Comparison of ENCODE assay signal across 8 cellular contexts in genomic region chr11:18394300-18394927, GRCh38. TPM values are rescaled to one million over a fixed set of nuclear protein-coding genes. Genes with fewer than 3 reads are reported as not detected.
DNase-seq lines count a peak whose midpoint lies in the region; ATAC-seq and TF ChIP-seq lines count a peak whose summit lies in the region.

LDHA (plus strand) TSS chr11:18394563; CDS start chr11:18396843, 2,280 bp downstream.

- peak; percentile 74 for ATAC-seq in HG02642 (IDR thresholded peaks at IDR 0.05; ENCODE audit: poor library complexity, unreplicated experiment)
- peak; percentile 86 for ATAC-seq in thoracic aorta (ENCODE audit: insufficient number of reproducible peaks, low FRiP score, low read depth)

- H3K36me3 Mint-ChIP-seq in activated naive CD8-positive, alpha-beta T cell = peaks cover 16% of the 10 kb centered on the region
- H3K36me3 Mint-ChIP-seq in glutamatergic neuron (ENCODE audit: unreplicated experiment) = no peaks in the 10 kb centered on the region
- peaks cover 11% of the 10 kb centered on the region for H3K36me3 Mint-ChIP-seq in osteocyte (ENCODE audit: unreplicated experiment)

- H3K4me1 Mint-ChIP-seq in activated naive CD8-positive, alpha-beta T cell (ENCODE audit: low read depth) = peaks cover 44% of the 10 kb centered on the region
- peaks cover 3% of the 10 kb centered on the region for H3K4me1 Mint-ChIP-seq in glutamatergic neuron (ENCODE audit: low read depth, unreplicated experiment)
- H3K4me1 Mint-ChIP-seq in osteocyte (ENCODE audit: unreplicated experiment) = peaks cover 67% of the 10 kb centered on the region

- DNase-seq in GM10266 (ENCODE audit: extremely low spot score) (peak; percentile 93), NCI-H1105 treated with DMSO at 0.1 percent for 48 hours (lab: John Stamatoyannopoulos, UW) (peak; percentile 92), SKM-1 treated with dmso at 0.1 percent for 144 hours (lab: John Stamatoyannopoulos, UW; ENCODE audit: unreplicated experiment) (peak; percentile 95), glutamatergic neuron (peak; percentile 77), osteocyte (ENCODE audit: extremely low spot score, unreplicated experiment) (peak; percentile 95), thoracic aorta (ENCODE audit: low spot score) (peak; percentile 97)

- H3K36me3 ChIP-seq in thoracic aorta = peaks cover 21% of the 10 kb centered on the region

- no peaks in the 10 kb centered on the region for H3K27me3 ChIP-seq in thoracic aorta (replicated peaks; ENCODE audit: insufficient read depth)

- peaks cover 18 to 28% of the 10 kb centered on the region in 2 donors for H3K4me1 ChIP-seq in thoracic aorta (ENCODE audit: control insufficient read depth in 1 of 2, low read depth in 2 of 2)

- no peak for TF ChIP-seq CTCF in GM10266 (IDR thresholded peaks at IDR 0.05; ENCODE audit: control insufficient read depth, insufficient read depth, low read depth, missing control alignments)
- TF ChIP-seq CTCF in glutamatergic neuron (IDR thresholded peaks at IDR 0.05; ENCODE audit: partially characterized antibody, unreplicated experiment) = no peak
- no peak for TF ChIP-seq CTCF in osteocyte (IDR thresholded peaks at IDR 0.05)
- TF ChIP-seq CTCF in thoracic aorta (IDR thresholded peaks at IDR 0.05) = no peak

- peak within 1 kb of the TSS; percentile 94 to 99 for H3K27ac ChIP-seq in thoracic aorta

- no peaks in the 10 kb centered on the region for H3K9me3 Mint-ChIP-seq in activated naive CD8-positive, alpha-beta T cell (ENCODE audit: low read depth)
- H3K9me3 Mint-ChIP-seq in glutamatergic neuron (ENCODE audit: unreplicated experiment) (peaks cover 12% of the 10 kb centered on the region), osteocyte (ENCODE audit: unreplicated experiment) (no peaks in the 10 kb centered on the region)

- H3K9me3 ChIP-seq in thoracic aorta = no peaks in the 10 kb centered on the region

- H3K4me3 Mint-ChIP-seq in activated naive CD8-positive, alpha-beta T cell = peak within 1 kb of the TSS; percentile 96
- H3K4me3 Mint-ChIP-seq in glutamatergic neuron (ENCODE audit: unreplicated experiment) (peak within 1 kb of the TSS; percentile 93), osteocyte (ENCODE audit: unreplicated experiment) (peak within 1 kb of the TSS; percentile 89)

- H3K27me3 Mint-ChIP-seq in activated naive CD8-positive, alpha-beta T cell = no peaks in the 10 kb centered on the region
- H3K27me3 Mint-ChIP-seq in glutamatergic neuron (ENCODE audit: unreplicated experiment) = peaks cover 9% of the 10 kb centered on the region
- H3K27me3 Mint-ChIP-seq in osteocyte (ENCODE audit: unreplicated experiment) = no peaks in the 10 kb centered on the region

- peak within 1 kb of the TSS; percentile 98 for H3K27ac Mint-ChIP-seq in activated naive CD8-positive, alpha-beta T cell
- H3K27ac Mint-ChIP-seq in glutamatergic neuron (ENCODE audit: unreplicated experiment) = peak within 1 kb of the TSS; percentile 90
- H3K27ac Mint-ChIP-seq in osteocyte (ENCODE audit: unreplicated experiment) = peak within 1 kb of the TSS; percentile 87

- H3K4me3 ChIP-seq in thoracic aorta = peak within 1 kb of the TSS; percentile 98

RNA-seq across cellular contexts. Expression of gene LDHA, which starts in this region (rescaled TPM):
- 112 TPM for total RNA-seq in glutamatergic neuron (ENCODE audit: unreplicated experiment)
- total RNA-seq in osteocyte = 485 and 491 TPM in 2 replicates
- total RNA-seq in thoracic aorta = 100 to 1,000 TPM; 495 to 814 TPM

Comparison
In these comparisons a context has a peak if more than half of its experiments do, and no peak if none do; other contexts are left out.
1. Peak in every context shown above with its lines: DNase-seq, ATAC-seq, H3K4me3 ChIP-seq and H3K27ac ChIP-seq.